In genomic region chr2:222311978-222312738, GRCh38 we compare ENCODE assay signal across 1 cellular context.
TF ChIP-seq lines count a peak whose summit lies in the region.

No MANE protein-coding gene starts in this region.

TF ChIP-seq in WTC11, 78 proteins besides CTCF, POLR2A, EP300 and RAD21 (continued from another document):
- TF ChIP-seq ESRRA (CRISPR knock-in tag; IDR thresholded peaks at IDR 0.05; ENCODE audit: borderline replicate concordance), result no peak
- TF ChIP-seq CREM (CRISPR knock-in tag; IDR thresholded peaks at IDR 0.05), result no peak
- TF ChIP-seq CREB1 (CRISPR knock-in tag; IDR thresholded peaks at IDR 0.05), result no peak
- TF ChIP-seq NFE2L1 (CRISPR knock-in tag; IDR thresholded peaks at IDR 0.05), result no peak
- TF ChIP-seq ATF1 (CRISPR knock-in tag; IDR thresholded peaks at IDR 0.05), result no peak
- TF ChIP-seq NFATC4 (CRISPR knock-in tag; IDR thresholded peaks at IDR 0.05), result no peak
- no peak for TF ChIP-seq ELF4 (CRISPR knock-in tag; IDR thresholded peaks at IDR 0.05; ENCODE audit: low read depth)
- TF ChIP-seq GRHL2 (CRISPR knock-in tag; IDR thresholded peaks at IDR 0.05; ENCODE audit: insufficient replicate concordance, severe bottlenecking), result no peak
TF ChIP-seq in WTC11: peak in this region for 0.
